In the genomic region with DNA sequence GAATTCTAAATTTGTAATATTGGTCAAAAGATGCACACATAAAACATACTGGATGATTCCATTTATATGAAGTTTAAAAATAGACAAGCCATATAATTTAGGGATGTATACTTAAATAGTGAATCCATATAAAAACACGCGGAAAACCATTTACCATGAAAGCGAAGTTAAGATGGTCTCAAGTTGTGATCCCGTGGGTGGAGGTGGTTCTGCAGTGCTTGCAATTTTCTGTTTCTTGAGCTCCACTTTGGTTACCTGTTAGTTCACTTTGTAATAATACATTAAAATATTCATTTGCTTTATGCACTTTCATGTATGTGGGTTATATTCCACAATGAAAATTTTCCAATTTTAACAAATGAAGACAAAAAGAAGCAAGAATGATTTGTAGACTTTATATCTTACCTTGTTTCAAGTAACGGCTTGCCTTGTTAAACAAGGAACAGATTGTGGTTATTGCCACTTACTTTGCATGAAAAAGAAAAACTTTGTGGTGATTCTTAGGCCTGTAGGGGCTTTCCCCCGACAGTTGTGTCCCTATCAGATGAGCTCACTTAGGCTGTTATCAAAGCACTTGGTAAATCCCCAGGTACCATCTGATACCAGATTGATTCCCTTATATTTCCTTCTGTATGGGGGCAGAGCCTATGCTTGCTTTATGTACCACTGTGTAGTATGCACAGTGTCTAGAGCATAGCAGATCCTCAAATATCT, we compare ENCODE assay signal across 9 cellular contexts. TPM values are rescaled to one million over a fixed set of nuclear protein-coding genes. Genes with fewer than 3 reads are reported as not detected.
DNase-seq lines count a peak whose midpoint lies in the region; ATAC-seq and TF ChIP-seq lines count a peak whose summit lies in the region.
"Had no signal": no experiment of that assay in that cellular context is flagged by ENCODE, and none has a peak within 500 bp of the region (broad histone marks: within the 10 kb centered on the region; RNA-seq: fewer than 3 reads in every experiment).

No MANE protein-coding gene starts in this region.

- H3K4me3 ChIP-seq in epithelial cell of esophagus (ENCODE audit: low read length) (no peak overlapping the region), prostate gland (no peak overlapping the region)

- no peak for TF ChIP-seq POLR2A in prostate gland (IDR thresholded peaks at IDR 0.05)

- no peaks in the 10 kb centered on the region for H3K36me3 ChIP-seq in prostate gland

- H3K27ac ChIP-seq in prostate gland, result no peak overlapping the region

- no peaks in the 10 kb centered on the region for H3K9me3 ChIP-seq in prostate gland

- H3K27me3 ChIP-seq in prostate gland (replicated peaks; ENCODE audit: insufficient read depth), result no peaks in the 10 kb centered on the region

- intact Hi-C loops in prostate gland (cut with DNase I) (no loop called here), head of caudate nucleus (cut with DNase I) (no loop called here)

- H3K4me1 ChIP-seq in prostate gland (replicated peaks), result no peaks in the 10 kb centered on the region

- 77% methylated on average over 6 of the region's 6 CpGs for WGBS in prostate gland

- DNase-seq in epithelial cell of esophagus (ENCODE audit: low read depth) (peak; percentile 14), kidney tubule cell (ENCODE audit: low spot score) (no peak), prostate gland (ENCODE audit: low spot score) (no peak), head of caudate nucleus (no peak), cortex of kidney (lab: John Stamatoyannopoulos, UW) (no peak)
- DNase-seq: effector memory CD4-positive, alpha-beta T cell had no signal

- peak; percentile 100 for ATAC-seq in GM18870 (IDR thresholded peaks at IDR 0.05; ENCODE audit: unreplicated experiment)
- ATAC-seq in GM21515 (IDR thresholded peaks at IDR 0.05; ENCODE audit: unreplicated experiment), result peak; percentile 100
- peak; percentile 100 for ATAC-seq in HG03354 (IDR thresholded peaks at IDR 0.05; ENCODE audit: poor library complexity, severe bottlenecking, unreplicated experiment)

- TF ChIP-seq CTCF in epithelial cell of esophagus (IDR thresholded peaks at IDR 0.05; ENCODE audit: insufficient read depth, low read depth, low read length, missing control alignments), result no peak
- no peak for TF ChIP-seq CTCF in prostate gland (IDR thresholded peaks at IDR 0.05)

RNA-seq across cellular contexts. Expression of a gene that starts 12.2 kb away (rescaled TPM):
- not detected for total RNA-seq in prostate gland

RNA-seq across cellular contexts. Expression of a gene that starts 32.6 kb away (rescaled TPM):
- total RNA-seq in prostate gland, result 10 to 100 TPM; 35.0 to 39.2 TPM

RNA-seq across cellular contexts. Expression of a gene that starts 58.4 kb away (rescaled TPM):
- total RNA-seq in prostate gland, result 1 to 10 TPM in 1 of 2 donors, not detected in 1; 3.2 TPM
